ENCODE assay signal across 21 cellular contexts in the genomic region with DNA sequence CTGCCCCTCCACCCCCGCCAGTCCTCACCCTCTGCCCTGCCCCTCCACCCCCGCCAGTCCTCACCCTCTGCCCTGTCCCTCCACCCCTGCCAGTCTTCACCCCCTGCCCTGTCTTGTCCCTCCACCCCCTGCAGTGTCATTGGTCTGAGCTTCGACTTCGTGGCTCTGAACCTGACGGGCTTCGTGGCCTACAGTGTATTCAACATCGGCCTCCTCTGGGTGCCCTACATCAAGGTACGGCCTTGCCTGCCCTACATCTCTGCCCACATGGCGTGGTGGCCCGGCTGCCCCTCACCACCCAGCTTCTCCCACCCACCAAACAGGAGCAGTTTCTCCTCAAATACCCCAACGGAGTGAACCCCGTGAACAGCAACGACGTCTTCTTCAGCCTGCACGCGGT. TPM values are rescaled to one million over a fixed set of nuclear protein-coding genes. Genes with fewer than 3 reads are reported as not detected.
DNase-seq lines count a peak whose midpoint lies in the region; ATAC-seq lines count a peak whose summit lies in the region.
"Had no signal": no experiment of that assay in that cellular context is flagged by ENCODE, and none has a peak within 500 bp of the region (broad histone marks: within the 10 kb centered on the region; RNA-seq: fewer than 3 reads in every experiment).

No MANE protein-coding gene starts in this region.

- no peak overlapping the region for H4K91ac ChIP-seq in neuronal stem cell (ENCODE audit: low read depth, low read length, poor library complexity)

- H3K36me3 ChIP-seq in neuronal stem cell (replicated peaks in 1 of 2; ENCODE audit: control insufficient read depth in 2 of 2, insufficient read depth in 2 of 2, low read length in 2 of 2), result peaks cover 7 to 18% of the 10 kb centered on the region in 2 donors

- ATAC-seq in stimulated activated naive CD8-positive, alpha-beta T cell treated with anti-CD3 and anti-CD28 coated beads, Interleukin-15, amount 100 ng/mL, for 72 hours, result peak; percentile 44
- ATAC-seq in stimulated activated naive CD8-positive, alpha-beta T cell treated with anti-CD3 and anti-CD28 coated beads, Interleukin-15, Interleukin-2, amounts not matched to agents 100 U/mL and 50 U/mL, for 24 hours, result no peak
- ATAC-seq: HepG2, Panc1, SK-N-SH treated with all-trans-retinoic acid at 6 μM for 48 hours had no signal

- no peak overlapping the region for H3K4me3 Mint-ChIP-seq in stimulated activated naive CD8-positive, alpha-beta T cell treated with anti-CD3 and anti-CD28 coated beads, Interleukin-15, amount 100 ng/mL, for 72 hours
- no peak overlapping the region for H3K4me3 Mint-ChIP-seq in dendritic cell treated with granulocyte-macrophage colony-stimulating factor and Interleukin-4, amounts not matched to agents 40 ng/mL and 50 ng/mL, for 4 days
- H3K4me3 Mint-ChIP-seq in activated T-helper 1 cell treated with anti-CD3 and anti-CD28 coated beads, Interleukin-12 subunit alpha, Interleukin-12 subunit beta, Interleukin-2, Interleukin-4 antibody, amounts not matched to agents 30 ng/mL and 10 ng/mL and 1 ng/mL, durations not matched to agents 14 hours and 24 hours and 36 hours, result no peak overlapping the region
- H3K4me3 Mint-ChIP-seq: B cell, CD14-positive monocyte had no signal

- no CpG with 5 or more reads among the region's 16 CpGs for WGBS in neuronal stem cell (ENCODE audit: extremely low coverage in 2 of 2, insufficient read length in 2 of 2, insufficient replicate concordance in 1 of 2), 2 donors

- no peaks in the 10 kb centered on the region for H3K27me3 ChIP-seq in neuronal stem cell (ENCODE audit: control insufficient read depth in 3 of 3, insufficient read depth in 3 of 3, low read depth in 1 of 3, low read length in 3 of 3)

- no peaks in the 10 kb centered on the region for H3K4me1 Mint-ChIP-seq in stimulated activated naive CD8-positive, alpha-beta T cell treated with anti-CD3 and anti-CD28 coated beads, Interleukin-15, amount 100 ng/mL, for 72 hours
- H3K4me1 Mint-ChIP-seq in dendritic cell treated with granulocyte-macrophage colony-stimulating factor and Interleukin-4, amounts not matched to agents 40 ng/mL and 50 ng/mL, for 4 days (ENCODE audit: low read depth), result peaks cover 41% of the 10 kb centered on the region
- no peaks in the 10 kb centered on the region for H3K4me1 Mint-ChIP-seq in activated T-helper 1 cell treated with anti-CD3 and anti-CD28 coated beads, Interleukin-12 subunit alpha, Interleukin-12 subunit beta, Interleukin-2, Interleukin-4 antibody, amounts not matched to agents 30 ng/mL and 10 ng/mL and 1 ng/mL, durations not matched to agents 14 hours and 24 hours and 36 hours (ENCODE audit: low read depth)

- H3K4ac ChIP-seq in neuronal stem cell (ENCODE audit: low read length), result peak overlapping the region; percentile 23

- no peaks in the 10 kb centered on the region for H3K27me3 Mint-ChIP-seq in stimulated activated naive CD8-positive, alpha-beta T cell treated with anti-CD3 and anti-CD28 coated beads, Interleukin-15, amount 100 ng/mL, for 72 hours
- no peaks in the 10 kb centered on the region for H3K27me3 Mint-ChIP-seq in dendritic cell treated with granulocyte-macrophage colony-stimulating factor and Interleukin-4, amounts not matched to agents 40 ng/mL and 50 ng/mL, for 4 days
- H3K27me3 Mint-ChIP-seq in activated T-helper 1 cell treated with anti-CD3 and anti-CD28 coated beads, Interleukin-12 subunit alpha, Interleukin-12 subunit beta, Interleukin-2, Interleukin-4 antibody, amounts not matched to agents 30 ng/mL and 10 ng/mL and 1 ng/mL, durations not matched to agents 14 hours and 24 hours and 36 hours (ENCODE audit: insufficient read depth), result no peaks in the 10 kb centered on the region
- H3K27me3 Mint-ChIP-seq: B cell had no signal

- H2BK120ac ChIP-seq in neuronal stem cell (ENCODE audit: low read depth, low read length), result no peak overlapping the region

- DNase-seq in stimulated activated naive CD8-positive, alpha-beta T cell treated with anti-CD3 and anti-CD28 coated beads, Interleukin-15, amount 100 ng/mL, for 72 hours, result no peak
- DNase-seq in stimulated activated naive CD8-positive, alpha-beta T cell treated with anti-CD3 and anti-CD28 coated beads, Interleukin-15, Interleukin-2, amounts not matched to agents 100 U/mL and 50 U/mL, for 24 hours, result no peak
- DNase-seq in neuronal stem cell (ENCODE audit: low spot score), result no peak
- no peak for DNase-seq in NCI-H82 treated with DMSO at 0.1 percent for 48 hours (lab: John Stamatoyannopoulos, UW; ENCODE audit: unreplicated experiment)
- no peak for DNase-seq in activated T-helper 1 cell treated with anti-CD3 and anti-CD28 coated beads, Interleukin-12 subunit alpha, Interleukin-12 subunit beta, Interleukin-2, Interleukin-4 antibody, amounts not matched to agents 30 ng/mL and 10 ng/mL and 1 ng/mL, durations not matched to agents 14 hours and 24 hours and 36 hours (ENCODE audit: low spot score)
- DNase-seq in cardiac septum (ENCODE audit: low spot score), result no peak
- DNase-seq: EL, GF-D8, KG1, NCI-H1105, NCI-H146, NCI-H2029, NCI-H2227 treated with DMSO at 0.1 percent for 48 hours, NCI-H510A, NCI-H748 treated with DMSO at 0.1 percent for 48 hours had no signal

- peak overlapping the region; percentile 44 for H3K9ac ChIP-seq in neuronal stem cell (ENCODE audit: low read depth, low read length, poor library complexity)

- H3K36me3 Mint-ChIP-seq in dendritic cell treated with granulocyte-macrophage colony-stimulating factor and Interleukin-4, amounts not matched to agents 40 ng/mL and 50 ng/mL, for 4 days (ENCODE audit: low read depth), result peaks cover 100% of the 10 kb centered on the region
- H3K36me3 Mint-ChIP-seq in activated T-helper 1 cell treated with anti-CD3 and anti-CD28 coated beads, Interleukin-12 subunit alpha, Interleukin-12 subunit beta, Interleukin-2, Interleukin-4 antibody, amounts not matched to agents 30 ng/mL and 10 ng/mL and 1 ng/mL, durations not matched to agents 14 hours and 24 hours and 36 hours (ENCODE audit: low read depth), result peaks cover 1% of the 10 kb centered on the region

- peak overlapping the region; percentile 82 for H3K14ac ChIP-seq in neuronal stem cell (ENCODE audit: low read length)

- H2AK5ac ChIP-seq in neuronal stem cell (ENCODE audit: low read depth, low read length), result no peak overlapping the region

- H3K18ac ChIP-seq in neuronal stem cell (ENCODE audit: low read length), result no peak overlapping the region

- H2BK12ac ChIP-seq in neuronal stem cell (ENCODE audit: low read length), result no peak overlapping the region

- H2BK5ac ChIP-seq in neuronal stem cell (ENCODE audit: low read length), result no peak overlapping the region

- H3K23ac ChIP-seq in neuronal stem cell (ENCODE audit: low read depth, low read length, poor library complexity), result peak overlapping the region; percentile 73

- no peaks in the 10 kb centered on the region for H3K9me3 Mint-ChIP-seq in stimulated activated naive CD8-positive, alpha-beta T cell treated with anti-CD3 and anti-CD28 coated beads, Interleukin-15, amount 100 ng/mL, for 72 hours
- no peaks in the 10 kb centered on the region for H3K9me3 Mint-ChIP-seq in dendritic cell treated with granulocyte-macrophage colony-stimulating factor and Interleukin-4, amounts not matched to agents 40 ng/mL and 50 ng/mL, for 4 days
- H3K9me3 Mint-ChIP-seq in activated T-helper 1 cell treated with anti-CD3 and anti-CD28 coated beads, Interleukin-12 subunit alpha, Interleukin-12 subunit beta, Interleukin-2, Interleukin-4 antibody, amounts not matched to agents 30 ng/mL and 10 ng/mL and 1 ng/mL, durations not matched to agents 14 hours and 24 hours and 36 hours, result no peaks in the 10 kb centered on the region

- H2BK15ac ChIP-seq in neuronal stem cell (ENCODE audit: low read length), result no peak overlapping the region

- peaks cover 1% of the 10 kb centered on the region for H3K79me1 ChIP-seq in neuronal stem cell (ENCODE audit: low read depth, low read length)

- H4K8ac ChIP-seq in neuronal stem cell (ENCODE audit: low read depth, low read length), result no peak overlapping the region

- peaks cover 0 to 3% of the 10 kb centered on the region in 2 donors for H3K4me1 ChIP-seq in neuronal stem cell (ENCODE audit: control insufficient read depth in 2 of 2, insufficient read depth in 1 of 2, low read depth in 1 of 2, low read length in 2 of 2)

- no peak overlapping the region for H3K4me3 ChIP-seq in neuronal stem cell (ENCODE audit: low read length in 2 of 2)

- intact Hi-C loops in dendritic cell treated with granulocyte-macrophage colony-stimulating factor and Interleukin-4, amounts not matched to agents 40 ng/mL and 50 ng/mL, for 4 days (cut with micrococcal nuclease), result no loop called here
- intact Hi-C loops in activated T-helper 1 cell treated with anti-CD3 and anti-CD28 coated beads, Interleukin-12 subunit alpha, Interleukin-12 subunit beta, Interleukin-2, Interleukin-4 antibody, amounts not matched to agents 30 ng/mL and 10 ng/mL and 1 ng/mL, durations not matched to agents 14 hours and 24 hours and 36 hours (cut with micrococcal nuclease), result no loop called here
- intact Hi-C loops in cardiac septum (cut with DNase I), result no loop called here

- no peak overlapping the region for H3K27ac ChIP-seq in neuronal stem cell (replicated peaks; ENCODE audit: low read length)

- H3K4me2 ChIP-seq in neuronal stem cell (ENCODE audit: insufficient read depth, low read length, poor library complexity, severe bottlenecking), result no peak overlapping the region

- no peaks in the 10 kb centered on the region for H3K9me3 ChIP-seq in neuronal stem cell (replicated peaks in 1 of 2; ENCODE audit: control insufficient read depth in 2 of 2, insufficient read depth in 1 of 2, low read depth in 1 of 2, low read length in 2 of 2)

- peak overlapping the region; percentile 46 to 93 for H3K27ac Mint-ChIP-seq in stimulated activated naive CD8-positive, alpha-beta T cell treated with anti-CD3 and anti-CD28 coated beads, Interleukin-15, amount 100 ng/mL, for 72 hours
- peak overlapping the region; percentile 30 for H3K27ac Mint-ChIP-seq in dendritic cell treated with granulocyte-macrophage colony-stimulating factor and Interleukin-4, amounts not matched to agents 40 ng/mL and 50 ng/mL, for 4 days
- no peak overlapping the region for H3K27ac Mint-ChIP-seq in activated T-helper 1 cell treated with anti-CD3 and anti-CD28 coated beads, Interleukin-12 subunit alpha, Interleukin-12 subunit beta, Interleukin-2, Interleukin-4 antibody, amounts not matched to agents 30 ng/mL and 10 ng/mL and 1 ng/mL, durations not matched to agents 14 hours and 24 hours and 36 hours
- H3K27ac Mint-ChIP-seq: B cell, CD14-positive monocyte had no signal

- no peak overlapping the region for H2AFZ ChIP-seq in neuronal stem cell (ENCODE audit: low read length)

RNA-seq across cellular contexts. Expression of gene TAX1BP3, which starts 12.0 kb away (rescaled TPM):
- 39.2 TPM for polyA plus RNA-seq in neuronal stem cell (2013, experiment 1 of 2)
- 37.4 TPM for polyA plus RNA-seq in neuronal stem cell (2013, experiment 2 of 2)
- total RNA-seq in activated T-helper 1 cell treated with anti-CD3 and anti-CD28 coated beads, Interleukin-12 subunit alpha, Interleukin-12 subunit beta, Interleukin-2, Interleukin-4 antibody, amounts not matched to agents 30 ng/mL and 10 ng/mL and 1 ng/mL, durations not matched to agents 14 hours and 24 hours and 36 hours, result 29.3 and 30.1 TPM in 2 replicates
- total RNA-seq in cardiac septum, result 158 TPM

RNA-seq across cellular contexts. Expression of gene EMC6, which starts 12.3 kb away (rescaled TPM):
- polyA plus RNA-seq in neuronal stem cell (2013, experiment 1 of 2), result 122 TPM
- polyA plus RNA-seq in neuronal stem cell (2013, experiment 2 of 2), result 117 TPM
- 63.6 and 73.3 TPM in 2 replicates for total RNA-seq in activated T-helper 1 cell treated with anti-CD3 and anti-CD28 coated beads, Interleukin-12 subunit alpha, Interleukin-12 subunit beta, Interleukin-2, Interleukin-4 antibody, amounts not matched to agents 30 ng/mL and 10 ng/mL and 1 ng/mL, durations not matched to agents 14 hours and 24 hours and 36 hours
- 54.0 TPM for total RNA-seq in cardiac septum

RNA-seq across cellular contexts. Expression of gene CTNS, which starts 19.8 kb away (rescaled TPM):
- 12.5 TPM for polyA plus RNA-seq in neuronal stem cell (2013, experiment 1 of 2)
- 12.7 TPM for polyA plus RNA-seq in neuronal stem cell (2013, experiment 2 of 2)
- 47.5 and 55.3 TPM in 2 replicates for total RNA-seq in activated T-helper 1 cell treated with anti-CD3 and anti-CD28 coated beads, Interleukin-12 subunit alpha, Interleukin-12 subunit beta, Interleukin-2, Interleukin-4 antibody, amounts not matched to agents 30 ng/mL and 10 ng/mL and 1 ng/mL, durations not matched to agents 14 hours and 24 hours and 36 hours
- 6.4 TPM for total RNA-seq in cardiac septum

RNA-seq across cellular contexts. Expression of gene SHPK, which starts 20.3 kb away (rescaled TPM):
- 13.9 TPM for polyA plus RNA-seq in neuronal stem cell (2013, experiment 1 of 2)
- polyA plus RNA-seq in neuronal stem cell (2013, experiment 2 of 2), result 14.1 TPM
- total RNA-seq in activated T-helper 1 cell treated with anti-CD3 and anti-CD28 coated beads, Interleukin-12 subunit alpha, Interleukin-12 subunit beta, Interleukin-2, Interleukin-4 antibody, amounts not matched to agents 30 ng/mL and 10 ng/mL and 1 ng/mL, durations not matched to agents 14 hours and 24 hours and 36 hours, result 20.0 and 21.5 TPM in 2 replicates
- total RNA-seq in cardiac septum, result 4.8 TPM

RNA-seq across cellular contexts. Expression of gene P2RX5, which starts 39.6 kb away (rescaled TPM):
- 0.31 TPM for polyA plus RNA-seq in neuronal stem cell (2013, experiment 1 of 2)
- polyA plus RNA-seq in neuronal stem cell (2013, experiment 2 of 2), result 0.43 TPM
- total RNA-seq in activated T-helper 1 cell treated with anti-CD3 and anti-CD28 coated beads, Interleukin-12 subunit alpha, Interleukin-12 subunit beta, Interleukin-2, Interleukin-4 antibody, amounts not matched to agents 30 ng/mL and 10 ng/mL and 1 ng/mL, durations not matched to agents 14 hours and 24 hours and 36 hours, result 133 and 143 TPM in 2 replicates
- total RNA-seq in cardiac septum, result 37.9 TPM
